8 cellular contexts compared by ENCODE assay signal in the genomic region with DNA sequence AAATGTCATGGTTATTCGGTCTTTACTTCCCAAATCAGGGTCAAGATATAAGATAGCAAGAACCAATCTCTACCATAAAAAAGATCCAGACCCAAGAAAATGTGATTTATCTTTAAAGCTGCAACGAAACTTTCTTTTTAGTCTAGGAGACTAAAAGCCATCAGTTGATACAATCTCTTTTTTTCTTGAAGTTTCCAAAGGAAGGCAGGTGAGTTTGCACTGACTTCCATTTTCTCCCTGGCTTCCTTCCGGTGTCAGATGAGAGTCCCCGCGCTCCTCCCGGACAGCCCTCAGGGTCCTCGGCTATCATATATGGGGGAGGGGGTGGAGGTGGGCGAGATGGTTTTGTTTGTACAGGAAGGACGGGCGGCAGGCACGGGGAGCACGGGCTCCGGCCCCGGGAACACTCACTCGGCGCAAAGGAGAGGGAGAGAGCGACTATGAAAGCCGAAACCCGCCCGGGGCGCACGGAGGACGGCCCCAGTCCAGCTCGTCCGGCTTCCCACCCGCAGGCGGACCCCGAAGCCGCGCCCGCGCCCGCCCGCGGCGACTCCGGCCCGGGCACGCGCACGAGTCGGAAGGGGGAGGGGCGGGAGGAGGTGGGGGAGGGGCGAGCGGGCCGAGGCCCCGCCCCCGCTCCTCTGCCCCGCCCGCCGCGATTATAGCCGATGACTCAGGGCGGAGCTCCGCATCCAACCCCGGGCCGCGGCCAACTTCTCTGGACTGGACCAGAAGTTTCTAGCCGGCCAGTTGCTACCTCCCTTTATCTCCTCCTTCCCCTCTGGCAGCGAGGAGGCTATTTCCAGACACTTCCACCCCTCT. TPM values are rescaled to one million over a fixed set of nuclear protein-coding genes. Genes with fewer than 3 reads are reported as not detected.
DNase-seq lines count a peak whose midpoint lies in the region; ATAC-seq and TF ChIP-seq lines count a peak whose summit lies in the region.

BAG3 (plus strand) TSS at position 689 of the 822 bp plus-strand sequence. CDS start 296 bp downstream, outside the sequence.

- H3K4me1 ChIP-seq in lung (ENCODE audit: control insufficient read depth in 2 of 2, insufficient read depth in 2 of 2, low read length in 2 of 2): peaks cover 14 to 15% of the 10 kb centered on the region in 2 donors

- H3K9me3 ChIP-seq in lung (ENCODE audit: control insufficient read depth in 2 of 2, insufficient read depth in 1 of 2, low read length in 1 of 2): no peaks in the 10 kb centered on the region

- peak; percentile 82 for ATAC-seq in GM18867 (IDR thresholded peaks at IDR 0.05; ENCODE audit: unreplicated experiment)
- ATAC-seq in HG03135 (IDR thresholded peaks at IDR 0.05; ENCODE audit: unreplicated experiment): peak; percentile 78
- ATAC-seq in lung (ENCODE audit: insufficient read depth, low FRiP score): peak; percentile 89

- H3K27ac ChIP-seq in lung (ENCODE audit: low read depth in 1 of 2, low read length in 1 of 2): peak within 1 kb of the TSS; percentile 96 to 100

- no peak for TF ChIP-seq CTCF in lung (IDR thresholded peaks at IDR 0.05; ENCODE audit: control extremely low read depth, extremely low read depth)

- no peaks in the 10 kb centered on the region for H3K36me3 ChIP-seq in lung (ENCODE audit: control insufficient read depth in 2 of 2, insufficient read depth in 2 of 2, low read length in 2 of 2)

- DNase-seq in AG08396 (ENCODE audit: low spot score): peak; percentile 96
- DNase-seq in NCI-H82 treated with DMSO at 0.1 percent for 48 hours (lab: John Stamatoyannopoulos, UW; ENCODE audit: unreplicated experiment): peak; percentile 61
- DNase-seq in activated CD8-positive, alpha-beta memory T cell treated with anti-CD3 and anti-CD28 coated beads for 24 hours: peak; percentile 93
- peak; percentile 69 for DNase-seq in effector CD4-positive, alpha-beta T cell
- DNase-seq in lung (ENCODE audit: low spot score): peak; percentile 92
- DNase-seq in stimulated activated CD4-positive, alpha-beta T cell treated with anti-CD3 and anti-CD28 coated beads, TNF-alpha, amount 100 ng/mL, for 24 hours (ENCODE audit: low read depth in 3 of 3): peak; percentile 64 to 75 (median 73)

- 1% methylated on average over 23 to 60 of the region's 60 CpGs for WGBS in lung, 2 donors

- no peaks in the 10 kb centered on the region for H3K27me3 ChIP-seq in lung (ENCODE audit: control insufficient read depth, insufficient read depth)

- H3K4me3 ChIP-seq in lung: peak within 1 kb of the TSS; percentile 98

RNA-seq across cellular contexts. Expression of gene BAG3, which starts in this region (rescaled TPM):
- 10 to 100 TPM; 16.8 to 44.8 TPM for total RNA-seq in lung
- 10 to 100 TPM; 27.5 to 42.7 TPM for polyA plus RNA-seq in lung

Comparison
In these comparisons a context has a peak if more than half of its experiments do, and no peak if none do; other contexts are left out.
1. Peak in every context shown above with its lines: DNase-seq, ATAC-seq, H3K4me3 ChIP-seq and H3K27ac ChIP-seq.